ENCODE assay signal across 11 cellular contexts in the genomic region with DNA sequence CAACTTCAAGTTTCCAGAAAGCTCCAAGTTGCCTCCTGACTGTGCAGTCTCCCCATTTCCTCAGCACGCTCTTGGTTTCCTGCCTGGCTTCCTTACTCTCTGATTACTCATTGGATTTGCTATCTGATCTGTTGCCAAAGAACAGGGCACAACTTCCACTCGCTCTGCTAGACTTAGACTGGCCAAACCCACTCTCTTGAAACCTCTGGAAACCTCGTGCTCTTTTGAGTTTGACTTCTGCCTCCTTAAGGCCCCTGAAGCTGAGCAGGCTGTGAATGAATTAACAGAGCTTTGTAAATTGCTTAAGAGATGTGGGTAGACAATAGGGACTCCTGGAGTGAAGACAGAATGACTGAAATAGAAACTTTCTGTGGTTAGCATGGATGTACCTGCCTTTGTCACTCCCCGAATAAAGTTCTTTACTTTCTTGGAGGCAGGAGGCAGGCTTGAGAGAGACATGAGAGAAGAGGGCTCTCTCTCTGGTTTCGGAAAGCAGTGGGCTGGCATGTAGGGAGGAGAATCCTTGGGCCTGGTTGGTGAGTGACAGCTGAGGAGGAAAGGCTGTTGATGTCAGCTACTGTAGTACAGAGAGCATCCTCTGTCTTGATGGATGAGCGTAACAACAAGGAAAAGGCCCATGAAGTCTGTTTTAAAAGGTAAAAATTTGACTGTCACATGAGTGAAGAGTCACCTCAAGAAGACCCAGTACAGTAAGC.
A peak's percentile ranks its signal among the peaks of the same experiment; 100 is the strongest.
DNase-seq lines count a peak whose midpoint lies in the region; ATAC-seq and TF ChIP-seq lines count a peak whose summit lies in the region.
"Had no signal": no experiment of that assay in that cellular context is flagged by ENCODE, and none has a peak within 500 bp of the region (broad histone marks: within the 10 kb centered on the region; RNA-seq: fewer than 3 reads in every experiment).

No MANE protein-coding gene starts in this region.

- H3K9me3 Mint-ChIP-seq in activated naive CD8-positive, alpha-beta T cell treated with anti-CD3 and anti-CD28 coated beads, Interleukin-2, amount 10 ng/mL, durations not matched to agents 7 days and 5 days, result peaks cover 1% of the 10 kb centered on the region
- H3K9me3 Mint-ChIP-seq in activated naive CD8-positive, alpha-beta T cell treated with anti-CD3 and anti-CD28 coated beads for 36 hours, result peaks cover 9% of the 10 kb centered on the region
- H3K9me3 Mint-ChIP-seq in stimulated activated effector memory CD8-positive, alpha-beta T cell treated with anti-CD3 and anti-CD28 coated beads, Interleukin-12 subunit alpha, Interleukin-12 subunit beta, amount 100 ng/mL, for 72 hours, result peaks cover 4% of the 10 kb centered on the region
- no peaks in the 10 kb centered on the region for H3K9me3 Mint-ChIP-seq in CD8-positive, alpha-beta T cell

- no peaks in the 10 kb centered on the region for H4K20me1 ChIP-seq in smooth muscle cell (ENCODE audit: low read depth)

- H3K27me3 Mint-ChIP-seq in activated naive CD8-positive, alpha-beta T cell treated with anti-CD3 and anti-CD28 coated beads, Interleukin-2, amount 10 ng/mL, durations not matched to agents 7 days and 5 days, result peaks cover 7% of the 10 kb centered on the region
- H3K27me3 Mint-ChIP-seq in activated naive CD8-positive, alpha-beta T cell treated with anti-CD3 and anti-CD28 coated beads for 36 hours, result peaks cover 9% of the 10 kb centered on the region
- H3K27me3 Mint-ChIP-seq in CD8-positive, alpha-beta T cell (ENCODE audit: low read depth), result no peaks in the 10 kb centered on the region

- H3K4me1 Mint-ChIP-seq in activated naive CD8-positive, alpha-beta T cell treated with anti-CD3 and anti-CD28 coated beads, Interleukin-2, amount 10 ng/mL, durations not matched to agents 7 days and 5 days, result peaks cover 7% of the 10 kb centered on the region
- peaks cover 14% of the 10 kb centered on the region for H3K4me1 Mint-ChIP-seq in activated naive CD8-positive, alpha-beta T cell treated with anti-CD3 and anti-CD28 coated beads for 36 hours
- H3K4me1 Mint-ChIP-seq in stimulated activated effector memory CD8-positive, alpha-beta T cell treated with anti-CD3 and anti-CD28 coated beads, Interleukin-12 subunit alpha, Interleukin-12 subunit beta, amount 100 ng/mL, for 72 hours, result peaks cover 18% of the 10 kb centered on the region
- H3K4me1 Mint-ChIP-seq in CD8-positive, alpha-beta T cell (ENCODE audit: low read depth), result peaks cover 7% of the 10 kb centered on the region

- H3K36me3 ChIP-seq in smooth muscle cell (ENCODE audit: low read depth), result no peaks in the 10 kb centered on the region
- H3K36me3 ChIP-seq in CD8-positive, alpha-beta T cell (ENCODE audit: insufficient read depth, low read length), result no peaks in the 10 kb centered on the region

- H3K36me3 Mint-ChIP-seq in activated naive CD8-positive, alpha-beta T cell treated with anti-CD3 and anti-CD28 coated beads, Interleukin-2, amount 10 ng/mL, durations not matched to agents 7 days and 5 days, result peaks cover 2% of the 10 kb centered on the region
- peaks cover 6% of the 10 kb centered on the region for H3K36me3 Mint-ChIP-seq in activated naive CD8-positive, alpha-beta T cell treated with anti-CD3 and anti-CD28 coated beads for 36 hours
- no peaks in the 10 kb centered on the region for H3K36me3 Mint-ChIP-seq in stimulated activated effector memory CD8-positive, alpha-beta T cell treated with anti-CD3 and anti-CD28 coated beads, Interleukin-12 subunit alpha, Interleukin-12 subunit beta, amount 100 ng/mL, for 72 hours
- peaks cover 3% of the 10 kb centered on the region for H3K36me3 Mint-ChIP-seq in CD8-positive, alpha-beta T cell

- TF ChIP-seq CTCF in fibroblast of mammary gland (conservative IDR thresholded peaks at IDR 0.05; ENCODE audit: control insufficient read depth, insufficient read depth, low read depth, low read length), result no peak
- no peak for TF ChIP-seq CTCF in smooth muscle cell (IDR thresholded peaks at IDR 0.05; ENCODE audit: borderline replicate concordance, insufficient read depth, poor library complexity, severe bottlenecking)
- no peak for TF ChIP-seq CTCF in CD8-positive, alpha-beta T cell (IDR thresholded peaks at IDR 0.05)

- intact Hi-C loops in CD8-positive, alpha-beta T cell (cut with DNase I, micrococcal nuclease), result loop anchor here in 1 of 2 experiments (1.0 kb wide), 1 partner anchor 30 kb away; no protein-coding TSS in a partner anchor

- CTCF ChIA-PET in CD8-positive, alpha-beta T cell (lab: Charles Lee), result no interaction called here

- H3K9ac ChIP-seq in smooth muscle cell (ENCODE audit: low read depth), result no peak overlapping the region

- H3K9me3 ChIP-seq in smooth muscle cell (replicated peaks; ENCODE audit: low read depth), result no peaks in the 10 kb centered on the region
- no peaks in the 10 kb centered on the region for H3K9me3 ChIP-seq in CD8-positive, alpha-beta T cell (ENCODE audit: low read length)

- no peaks in the 10 kb centered on the region for H3K79me2 ChIP-seq in smooth muscle cell (ENCODE audit: low read depth)

- peak; percentile 60 for ATAC-seq in activated naive CD8-positive, alpha-beta T cell treated with anti-CD3 and anti-CD28 coated beads, Interleukin-2, amount 10 ng/mL, durations not matched to agents 7 days and 5 days (ENCODE audit: low read depth)
- ATAC-seq in stimulated activated effector memory CD8-positive, alpha-beta T cell treated with anti-CD3 and anti-CD28 coated beads, Interleukin-12 subunit alpha, Interleukin-12 subunit beta, amount 100 ng/mL, for 72 hours, result peak; percentile 84
- ATAC-seq in CD8-positive, alpha-beta T cell, result no peak
- no peak for ATAC-seq in GM21786 (IDR thresholded peaks at IDR 0.05; ENCODE audit: unreplicated experiment)

- in situ Hi-C loops in SK-MEL-5 (cut with HindIII; ENCODE audit: low pct_unique_long_range_greater_than_20kb, low sequenced_read_pairs), result no loop called here

- POLR2A ChIA-PET in activated naive CD8-positive, alpha-beta T cell treated with anti-CD3 and anti-CD28 coated beads, Interleukin-2, amount 10 ng/mL, durations not matched to agents 7 days and 5 days (lab: Charles Lee), result no interaction called here
- POLR2A ChIA-PET in CD8-positive, alpha-beta T cell (lab: Charles Lee), result no interaction called here

- no peaks in the 10 kb centered on the region for H3F3A ChIP-seq in smooth muscle cell (ENCODE audit: low read depth)

- DNase-seq in activated naive CD8-positive, alpha-beta T cell treated with anti-CD3 and anti-CD28 coated beads, Interleukin-2, amount 10 ng/mL, durations not matched to agents 7 days and 5 days, result no peak
- no peak for DNase-seq in activated naive CD8-positive, alpha-beta T cell treated with anti-CD3 and anti-CD28 coated beads for 36 hours
- peak; percentile 26 for DNase-seq in SK-MEL-5 (ENCODE audit: low read depth, low spot score)
- DNase-seq in fibroblast of mammary gland (ENCODE audit: low read depth), result peak; percentile 73
- no peak for DNase-seq in stimulated activated effector memory CD8-positive, alpha-beta T cell treated with anti-CD3 and anti-CD28 coated beads, Interleukin-12 subunit alpha, Interleukin-12 subunit beta, amount 100 ng/mL, for 72 hours (ENCODE audit: low spot score in 2 of 2)
- DNase-seq in smooth muscle cell (lab: John Stamatoyannopoulos, UW; ENCODE audit: unreplicated experiment), result no peak
- no peak for DNase-seq in CD8-positive, alpha-beta T cell
- DNase-seq: C1 segment of cervical spinal cord, NCI-H187, SIG-M5 had no signal

- WGBS in smooth muscle cell (ENCODE audit: low lambda C conversion rate), result 74% methylated on average over 6 of the region's 6 CpGs

- H3K4me3 ChIP-seq in fibroblast of mammary gland (ENCODE audit: control insufficient read depth, low read depth, low read length), result no peak overlapping the region
- H3K4me3 ChIP-seq in smooth muscle cell, result no peak overlapping the region
- no peak overlapping the region for H3K4me3 ChIP-seq in CD8-positive, alpha-beta T cell (ENCODE audit: low read depth, low read length)

- no peak overlapping the region for H3K27ac Mint-ChIP-seq in activated naive CD8-positive, alpha-beta T cell treated with anti-CD3 and anti-CD28 coated beads, Interleukin-2, amount 10 ng/mL, durations not matched to agents 7 days and 5 days
- H3K27ac Mint-ChIP-seq in activated naive CD8-positive, alpha-beta T cell treated with anti-CD3 and anti-CD28 coated beads for 36 hours, result no peak overlapping the region
- no peak overlapping the region for H3K27ac Mint-ChIP-seq in stimulated activated effector memory CD8-positive, alpha-beta T cell treated with anti-CD3 and anti-CD28 coated beads, Interleukin-12 subunit alpha, Interleukin-12 subunit beta, amount 100 ng/mL, for 72 hours
- no peak overlapping the region for H3K27ac Mint-ChIP-seq in CD8-positive, alpha-beta T cell

- H3K27me3 ChIP-seq in smooth muscle cell (ENCODE audit: low read depth), result no peaks in the 10 kb centered on the region
- H3K27me3 ChIP-seq in CD8-positive, alpha-beta T cell (ENCODE audit: insufficient read depth, low read length), result no peaks in the 10 kb centered on the region

- H2AFZ ChIP-seq in smooth muscle cell (ENCODE audit: low read depth), result no peak overlapping the region

- peak overlapping the region; percentile 12 for H3K4me3 Mint-ChIP-seq in activated naive CD8-positive, alpha-beta T cell treated with anti-CD3 and anti-CD28 coated beads, Interleukin-2, amount 10 ng/mL, durations not matched to agents 7 days and 5 days
- no peak overlapping the region for H3K4me3 Mint-ChIP-seq in activated naive CD8-positive, alpha-beta T cell treated with anti-CD3 and anti-CD28 coated beads for 36 hours
- H3K4me3 Mint-ChIP-seq in stimulated activated effector memory CD8-positive, alpha-beta T cell treated with anti-CD3 and anti-CD28 coated beads, Interleukin-12 subunit alpha, Interleukin-12 subunit beta, amount 100 ng/mL, for 72 hours, result no peak overlapping the region
- H3K4me3 Mint-ChIP-seq in CD8-positive, alpha-beta T cell, result no peak overlapping the region

- H3K4me2 ChIP-seq in smooth muscle cell, result no peak overlapping the region

- peaks cover 8% of the 10 kb centered on the region for H3K4me1 ChIP-seq in smooth muscle cell (ENCODE audit: low read depth)
- H3K4me1 ChIP-seq in CD8-positive, alpha-beta T cell (ENCODE audit: insufficient read depth, low read length), result no peaks in the 10 kb centered on the region

- H3K27ac ChIP-seq in smooth muscle cell (ENCODE audit: low read depth), result no peak overlapping the region
- no peak overlapping the region for H3K27ac ChIP-seq in CD8-positive, alpha-beta T cell (ENCODE audit: low read depth, low read length)

Comparison
In these comparisons a context has a peak if more than half of its experiments do, and no peak if none do; other contexts are left out.
1. ATAC-seq: peak in activated naive CD8-positive, alpha-beta T cell treated with anti-CD3 and anti-CD28 coated beads, Interleukin-2, amount 10 ng/mL, durations not matched to agents 7 days and 5 days (single experiment) and stimulated activated effector memory CD8-positive, alpha-beta T cell treated with anti-CD3 and anti-CD28 coated beads, Interleukin-12 subunit alpha, Interleukin-12 subunit beta, amount 100 ng/mL, for 72 hours (single experiment); none in CD8-positive, alpha-beta T cell (single experiment) and GM21786 (single experiment).
2. DNase-seq: peak in SK-MEL-5 (single experiment) and fibroblast of mammary gland (single experiment); none in activated naive CD8-positive, alpha-beta T cell treated with anti-CD3 and anti-CD28 coated beads, Interleukin-2, amount 10 ng/mL, durations not matched to agents 7 days and 5 days (single experiment), activated naive CD8-positive, alpha-beta T cell treated with anti-CD3 and anti-CD28 coated beads for 36 hours (single experiment), stimulated activated effector memory CD8-positive, alpha-beta T cell treated with anti-CD3 and anti-CD28 coated beads, Interleukin-12 subunit alpha, Interleukin-12 subunit beta, amount 100 ng/mL, for 72 hours (0 of 2), smooth muscle cell (single experiment) and CD8-positive, alpha-beta T cell (0 of 7).